ENCODE assay signal across 14 cellular contexts in the genomic region with DNA sequence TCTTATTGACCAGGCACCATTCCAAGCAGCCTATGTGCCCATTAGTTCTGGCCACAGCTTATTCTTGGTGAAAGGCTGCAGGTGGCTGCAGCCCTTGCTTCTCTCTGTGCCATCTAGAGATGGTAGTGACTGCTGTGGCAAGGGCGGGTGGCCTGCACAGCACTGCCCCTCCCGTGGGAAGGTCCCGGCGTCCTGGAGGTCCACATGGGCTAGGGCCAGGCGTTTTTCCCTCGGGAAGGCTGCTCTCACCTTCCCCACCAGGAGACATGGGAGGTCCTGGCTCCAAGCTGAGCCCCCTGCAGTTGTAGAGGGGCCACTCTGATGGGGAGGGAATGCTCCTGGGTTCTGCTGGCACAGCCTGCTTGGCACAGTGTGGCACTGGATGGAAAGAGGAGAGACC.
"Had no signal": no experiment of that assay in that cellular context is flagged by ENCODE, and none has a peak within 500 bp of the region (broad histone marks: within the 10 kb centered on the region; RNA-seq: fewer than 3 reads in every experiment).

No MANE protein-coding gene starts in this region.

- ATAC-seq: natural killer cell; stimulated activated effector memory CD8-positive, alpha-beta T cell treated with anti-CD3 and anti-CD28 coated beads, Interleukin-12 subunit alpha, Interleukin-12 subunit beta, amount 100 ng/mL, for 72 hours had no signal

- H3K27me3 Mint-ChIP-seq: activated CD4-positive, alpha-beta memory T cell treated with anti-CD3 and anti-CD28 coated beads, Interleukin-2, amount 10 ng/mL, durations not matched to agents 7 days and 5 days; activated naive CD8-positive, alpha-beta T cell treated with anti-CD3 and anti-CD28 coated beads, Interleukin-2, amount 10 ng/mL, durations not matched to agents 7 days and 5 days had no signal

- DNase-seq: activated CD4-positive, alpha-beta memory T cell treated with anti-CD3 and anti-CD28 coated beads, Interleukin-2, amount 10 ng/mL, durations not matched to agents 7 days and 5 days; activated CD4-positive, alpha-beta T cell treated with anti-CD3 and anti-CD28 coated beads for 1 hour; activated gamma-delta T cell; activated naive CD8-positive, alpha-beta T cell treated with anti-CD3 and anti-CD28 coated beads, Interleukin-2, amount 10 ng/mL, durations not matched to agents 7 days and 5 days; activated T-cell treated with anti-CD3 and anti-CD28 coated beads, Interleukin-2, amount 50 U/mL, for 48 hours; effector CD4-positive, alpha-beta T cell; hypothalamus; natural killer cell; SW 1271 had no signal

- H3K36me3 ChIP-seq: cardiac muscle cell, SJSA1, tibial nerve had no signal

- H3K9me3 Mint-ChIP-seq: natural killer cell had no signal

- H3K27ac ChIP-seq: cardiac muscle cell had no signal

- H3K4me3 Mint-ChIP-seq: activated CD4-positive, alpha-beta memory T cell treated with anti-CD3 and anti-CD28 coated beads, Interleukin-2, amount 10 ng/mL, durations not matched to agents 7 days and 5 days; activated naive CD8-positive, alpha-beta T cell treated with anti-CD3 and anti-CD28 coated beads, Interleukin-2, amount 10 ng/mL, durations not matched to agents 7 days and 5 days; natural killer cell; stimulated activated effector memory CD8-positive, alpha-beta T cell treated with anti-CD3 and anti-CD28 coated beads, Interleukin-12 subunit alpha, Interleukin-12 subunit beta, amount 100 ng/mL, for 72 hours had no signal

- H3K4me3 ChIP-seq: cardiac muscle cell, lung, SJSA1, tibial nerve had no signal

- H3K36me3 Mint-ChIP-seq: natural killer cell; stimulated activated effector memory CD8-positive, alpha-beta T cell treated with anti-CD3 and anti-CD28 coated beads, Interleukin-12 subunit alpha, Interleukin-12 subunit beta, amount 100 ng/mL, for 72 hours had no signal

- H3K27ac Mint-ChIP-seq: activated CD4-positive, alpha-beta memory T cell treated with anti-CD3 and anti-CD28 coated beads, Interleukin-2, amount 10 ng/mL, durations not matched to agents 7 days and 5 days; activated naive CD8-positive, alpha-beta T cell treated with anti-CD3 and anti-CD28 coated beads, Interleukin-2, amount 10 ng/mL, durations not matched to agents 7 days and 5 days had no signal

- H3K27me3 ChIP-seq: SJSA1 had no signal
